28 cellular contexts compared by ENCODE assay signal in genomic region chr6:16222826-16223225, GRCh38.
"Had no signal": no experiment of that assay in that cellular context is flagged by ENCODE, and none has a peak within 500 bp of the region (broad histone marks: within the 10 kb centered on the region; RNA-seq: fewer than 3 reads in every experiment).

No MANE protein-coding gene starts in this region.

- H2AFZ ChIP-seq: hepatocyte had no signal

- H3K79me2 ChIP-seq: hepatocyte had no signal

- H3K27ac ChIP-seq: hepatocyte, lower lobe of right lung, tibial artery, WERI-Rb-1 had no signal

- H3K4me3 ChIP-seq: hepatocyte, lower lobe of right lung, mucosa of descending colon, tibial artery had no signal

- H3K27me3 ChIP-seq: hepatocyte, tibial artery had no signal

- ATAC-seq: activated CD8-positive, alpha-beta T cell treated with anti-CD3 and anti-CD28 coated beads, Interleukin-2, amount 10 ng/mL, durations not matched to agents 7 days and 5 days; left lobe of liver; lower lobe of right lung; mucosa of descending colon; sciatic nerve; T-cell had no signal

- H3K36me3 ChIP-seq: lower lobe of right lung, tibial artery, WERI-Rb-1 had no signal

- H3K4me1 ChIP-seq: lower lobe of right lung had no signal

- H3K9me3 ChIP-seq: lower lobe of right lung, mucosa of descending colon, tibial artery had no signal

- H3K27ac Mint-ChIP-seq: activated CD4-positive, alpha-beta T cell treated with anti-CD3 and anti-CD28 coated beads, Interleukin-2, amount 10 ng/mL, durations not matched to agents 7 days and 5 days; activated CD8-positive, alpha-beta T cell treated with anti-CD3 and anti-CD28 coated beads, Interleukin-2, amount 10 ng/mL, durations not matched to agents 7 days and 5 days; activated naive CD4-positive, alpha-beta T cell treated with anti-CD3 and anti-CD28 coated beads, Interleukin-2, amount 10 ng/mL, durations not matched to agents 7 days and 5 days; brain; immature natural killer cell; T-helper 2 cell treated with Interferon-gamma antibody and Interleukin-4, amounts not matched to agents 5 μg/mL and 100 μg/mL, for 36 hours had no signal

- FAIRE-seq: small intestine had no signal

- DNase-seq: activated CD4-positive, alpha-beta T cell treated with anti-CD3 and anti-CD28 coated beads, Interleukin-2, amount 10 ng/mL, durations not matched to agents 7 days and 5 days; activated CD4-positive, CD25-positive, alpha-beta regulatory T cell treated with anti-CD3 and anti-CD28 coated beads, Interleukin-2, amount 50 U/mL, for 72 hours; activated CD8-positive, alpha-beta T cell treated with anti-CD3 and anti-CD28 coated beads, Interleukin-2, amount 10 ng/mL, durations not matched to agents 7 days and 5 days; activated effector memory CD4-positive, alpha-beta T cell treated with Interleukin-2 at 50 U/mL for 16 hours; activated naive CD4-positive, alpha-beta T cell treated with anti-CD3 and anti-CD28 coated beads, Interleukin-2, amount 10 ng/mL, durations not matched to agents 7 days and 5 days; activated T-cell treated with anti-CD3 and anti-CD28 coated beads, Interleukin-2, amount 50 U/mL, for 1 hour; aorta; dermis blood vessel endothelial cell; effector CD8-positive, alpha-beta T cell; erythroblast; foreskin fibroblast; immature natural killer cell; lower lobe of right lung; mesendoderm; mucosa of descending colon; posterior cingulate gyrus; small intestine; stimulated activated naive CD4-positive, alpha-beta T cell treated with Interleukin-2 at 50 U/mL for 16 hours; substantia nigra; T-cell; tibial artery; WERI-Rb-1 had no signal

- H3K4me3 Mint-ChIP-seq: activated CD4-positive, alpha-beta T cell treated with anti-CD3 and anti-CD28 coated beads, Interleukin-2, amount 10 ng/mL, durations not matched to agents 7 days and 5 days; activated CD8-positive, alpha-beta T cell treated with anti-CD3 and anti-CD28 coated beads, Interleukin-2, amount 10 ng/mL, durations not matched to agents 7 days and 5 days; activated naive CD4-positive, alpha-beta T cell treated with anti-CD3 and anti-CD28 coated beads, Interleukin-2, amount 10 ng/mL, durations not matched to agents 7 days and 5 days; immature natural killer cell; neural crest cell; T-cell; T-helper 2 cell treated with Interferon-gamma antibody and Interleukin-4, amounts not matched to agents 5 μg/mL and 100 μg/mL, for 36 hours had no signal

- H3K4me2 ChIP-seq: hepatocyte had no signal

- H3K36me3 Mint-ChIP-seq: activated naive CD4-positive, alpha-beta T cell treated with anti-CD3 and anti-CD28 coated beads, Interleukin-2, amount 10 ng/mL, durations not matched to agents 7 days and 5 days; brain; immature natural killer cell; T-cell had no signal

- H3K4me1 Mint-ChIP-seq: activated CD4-positive, alpha-beta T cell treated with anti-CD3 and anti-CD28 coated beads, Interleukin-2, amount 10 ng/mL, durations not matched to agents 7 days and 5 days; activated naive CD4-positive, alpha-beta T cell treated with anti-CD3 and anti-CD28 coated beads, Interleukin-2, amount 10 ng/mL, durations not matched to agents 7 days and 5 days; immature natural killer cell; T-cell had no signal

- H3K9me3 Mint-ChIP-seq: activated CD4-positive, alpha-beta T cell treated with anti-CD3 and anti-CD28 coated beads, Interleukin-2, amount 10 ng/mL, durations not matched to agents 7 days and 5 days; neural crest cell; T-cell; T-helper 2 cell treated with Interferon-gamma antibody and Interleukin-4, amounts not matched to agents 5 μg/mL and 100 μg/mL, for 36 hours had no signal
